In the genomic region with DNA sequence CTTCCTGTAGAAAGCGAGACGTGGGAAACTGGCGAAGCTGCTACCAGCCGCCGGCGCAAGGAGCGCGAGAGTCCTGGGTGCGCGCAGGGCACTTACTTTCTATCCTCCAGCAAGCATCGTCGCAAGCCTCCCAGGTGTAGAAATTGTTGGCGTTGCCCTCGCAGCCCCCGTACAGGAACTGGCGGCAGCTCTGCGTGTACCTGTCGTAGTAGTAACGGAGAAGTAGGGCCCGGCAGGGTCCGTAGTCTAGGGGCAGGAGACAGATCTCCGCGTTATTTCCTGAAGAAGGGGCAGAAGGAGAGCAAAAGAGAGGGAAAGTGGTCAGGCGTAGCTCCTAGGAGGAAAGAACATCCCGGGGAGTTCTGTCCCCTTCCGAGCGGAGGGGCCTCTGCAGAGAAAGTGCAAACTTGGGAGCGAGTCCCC, we compare ENCODE assay signal across 9 cellular contexts. TPM values are rescaled to one million over a fixed set of nuclear protein-coding genes. Genes with fewer than 3 reads are reported as not detected.
A peak's percentile ranks its signal among the peaks of the same experiment; 100 is the strongest.
DNase-seq lines count a peak whose midpoint lies in the region; ATAC-seq and TF ChIP-seq lines count a peak whose summit lies in the region.
"Had no signal": no experiment of that assay in that cellular context is flagged by ENCODE, and none has a peak within 500 bp of the region (broad histone marks: within the 10 kb centered on the region; RNA-seq: fewer than 3 reads in every experiment).

No MANE protein-coding gene starts in this region.

- H3K36me3 ChIP-seq in BJ (ENCODE audit: control insufficient read depth, insufficient read depth, low read length) (no peaks in the 10 kb centered on the region), HUES48 (ENCODE audit: control insufficient read depth, insufficient read depth, low read length) (no peaks in the 10 kb centered on the region), adrenal gland (replicated peaks in 1 of 2) (no peaks in the 10 kb centered on the region)

- H3K27me3 ChIP-seq in BJ (ENCODE audit: control insufficient read depth, insufficient read depth, low read length): no peaks in the 10 kb centered on the region
- peaks cover 23% of the 10 kb centered on the region for H3K27me3 ChIP-seq in HUES48 (ENCODE audit: control insufficient read depth, insufficient read depth, low read length)
- H3K27me3 ChIP-seq in adrenal gland: peaks cover 11% of the 10 kb centered on the region

- no peak for DNase-seq in BJ (ENCODE audit: low read depth)
- peak in 4 of 7 donors; percentile 16 to 40 (median 22) for DNase-seq in adrenal gland
- peak; percentile 60 for DNase-seq in iPS-NIHi11 (ENCODE audit: low spot score)
- DNase-seq in stimulated activated effector memory CD8-positive, alpha-beta T cell treated with anti-CD3 and anti-CD28 coated beads, Interleukin-12 subunit alpha, Interleukin-12 subunit beta, amount 100 ng/mL, for 72 hours (ENCODE audit: low spot score in 2 of 2): no peak
- DNase-seq in H4 (ENCODE audit: low spot score): no peak
- DNase-seq in stimulated activated CD4-positive, alpha-beta T cell treated with anti-CD3 and anti-CD28 coated beads, Interleukin-4, amount 100 ng/mL, for 4 hours: no peak

- CTCF ChIA-PET in BJ (lab: Yijun Ruan, JAX): interaction anchor here (1.6 to 3.5 kb wide), 3 partner anchors 11 to 91 kb away, joined by 5 to 15 read pairs (median 7); no protein-coding TSS in a partner anchor

- WGBS in adrenal gland, 4 donors: 1 to 3% (median 2%) methylated on average over 26 to 28 of the region's 28 CpGs

- no peak for TF ChIP-seq CTCF in BJ (IDR thresholded peaks at IDR 0.05; ENCODE audit: insufficient read depth, low read depth, low read length)
- TF ChIP-seq CTCF in adrenal gland (IDR thresholded peaks at IDR 0.05): no peak

- peak overlapping the region; percentile 64 for H3K4me3 Mint-ChIP-seq in stimulated activated effector memory CD8-positive, alpha-beta T cell treated with anti-CD3 and anti-CD28 coated beads, Interleukin-12 subunit alpha, Interleukin-12 subunit beta, amount 100 ng/mL, for 72 hours

- no peak for TF ChIP-seq POLR2A in adrenal gland (IDR thresholded peaks at IDR 0.05)

- H3K9me3 Mint-ChIP-seq in stimulated activated effector memory CD8-positive, alpha-beta T cell treated with anti-CD3 and anti-CD28 coated beads, Interleukin-12 subunit alpha, Interleukin-12 subunit beta, amount 100 ng/mL, for 72 hours: no peaks in the 10 kb centered on the region

- H3K9ac ChIP-seq in HUES48 (ENCODE audit: low read depth, low read length): peak overlapping the region; percentile 28; the same call in 1 of the 2 replicates
- H3K9ac ChIP-seq: KMS-11 had no signal

- no peak overlapping the region for H3K27ac ChIP-seq in HUES48 (ENCODE audit: low read depth, low read length)
- H3K27ac ChIP-seq in adrenal gland: no peak overlapping the region
- H3K27ac ChIP-seq: KMS-11 had no signal

- H3K36me3 Mint-ChIP-seq in stimulated activated effector memory CD8-positive, alpha-beta T cell treated with anti-CD3 and anti-CD28 coated beads, Interleukin-12 subunit alpha, Interleukin-12 subunit beta, amount 100 ng/mL, for 72 hours: no peaks in the 10 kb centered on the region

- intact Hi-C loops in adrenal gland (cut with DNase I): no loop called here

- H3K4me3 ChIP-seq in BJ (ENCODE audit: low read depth, low read length): peak overlapping the region; percentile 57
- peak overlapping the region; percentile 68 for H3K4me3 ChIP-seq in HUES48 (ENCODE audit: low read depth, low read length)
- H3K4me3 ChIP-seq in adrenal gland: peak overlapping the region in 3 of 4 donors; percentile 20 to 61 (median 36)

- H3K4me1 Mint-ChIP-seq in stimulated activated effector memory CD8-positive, alpha-beta T cell treated with anti-CD3 and anti-CD28 coated beads, Interleukin-12 subunit alpha, Interleukin-12 subunit beta, amount 100 ng/mL, for 72 hours: peaks cover 8% of the 10 kb centered on the region

- H3K27ac Mint-ChIP-seq in stimulated activated effector memory CD8-positive, alpha-beta T cell treated with anti-CD3 and anti-CD28 coated beads, Interleukin-12 subunit alpha, Interleukin-12 subunit beta, amount 100 ng/mL, for 72 hours: no peak overlapping the region

- POLR2A ChIA-PET in BJ (lab: Charles Lee): no interaction called here

- no peaks in the 10 kb centered on the region for H3K9me3 ChIP-seq in HUES48 (ENCODE audit: control insufficient read depth, insufficient read depth, low read length)
- no peaks in the 10 kb centered on the region for H3K9me3 ChIP-seq in adrenal gland (replicated peaks in 1 of 3)

- 0 out of 2 replicates have a peak, but pooled peaks cover 3% of the 10 kb centered on the region for H3K4me1 ChIP-seq in HUES48 (ENCODE audit: control insufficient read depth, insufficient read depth, low read length)
- H3K4me1 ChIP-seq in adrenal gland (replicated peaks in 1 of 2): peaks cover 5 to 8% of the 10 kb centered on the region in 2 donors

- peak; percentile 56 for ATAC-seq in GM19351 (IDR thresholded peaks at IDR 0.05; ENCODE audit: unreplicated experiment)
- ATAC-seq in stimulated activated effector memory CD8-positive, alpha-beta T cell treated with anti-CD3 and anti-CD28 coated beads, Interleukin-12 subunit alpha, Interleukin-12 subunit beta, amount 100 ng/mL, for 72 hours: peak; percentile 42

RNA-seq across cellular contexts. Expression of gene TFPI2, which starts 0.5 kb away (rescaled TPM):
- polyA plus RNA-seq in BJ (2011; rRNA removed) (113 and 143 TPM in 2 replicates), adrenal gland (10 to 100 TPM; 15.3 to 27.4 (median 19.4) TPM)
- polyA minus RNA-seq in BJ (2011; rRNA and poly(A)+ RNA removed): 11.1 and 22.0 TPM in 2 replicates
- 10 to 100 TPM in 6 of 8 donors, 1 to 10 TPM in 2; 7.4 to 87.8 (median 39.6) TPM for total RNA-seq in adrenal gland
- total RNA-seq in H4 (2014; rRNA removed; shearing (Covaris generic)): 16.0 and 18.0 TPM in 2 replicates

RNA-seq across cellular contexts. Expression of gene GNGT1, which starts 16.3 kb away (rescaled TPM):
- not detected in 2 replicates for polyA plus RNA-seq in BJ (2011; rRNA removed)
- polyA minus RNA-seq in BJ (2011; rRNA and poly(A)+ RNA removed): not detected in 2 replicates
- total RNA-seq in adrenal gland: not detected
- polyA plus RNA-seq in adrenal gland: not detected
- not detected in 2 replicates for total RNA-seq in H4 (2014; rRNA removed; shearing (Covaris generic))

RNA-seq across cellular contexts. Expression of gene GNG11, which starts 31.5 kb away (rescaled TPM):
- 9.3 and 16.0 TPM in 2 replicates for polyA plus RNA-seq in BJ (2011; rRNA removed)
- 2.3 and 4.0 TPM in 2 replicates for polyA minus RNA-seq in BJ (2011; rRNA and poly(A)+ RNA removed)
- 10 to 100 TPM in 6 of 8 donors, 1 to 10 TPM in 2; 8.3 to 23.6 (median 15.8) TPM for total RNA-seq in adrenal gland
- polyA plus RNA-seq in adrenal gland: 10 to 100 TPM in 2 of 3 donors, 1 to 10 TPM in 1; 9.4 to 39.0 (median 33.6) TPM
- 57.1 and 58.5 TPM in 2 replicates for total RNA-seq in H4 (2014; rRNA removed; shearing (Covaris generic))

Comparison
In these comparisons a context has a peak if more than half of its experiments do, and no peak if none do; other contexts are left out.
1. DNase-seq: peak in adrenal gland (4 of 7) and iPS-NIHi11 (single experiment); none in BJ (single experiment), stimulated activated effector memory CD8-positive, alpha-beta T cell treated with anti-CD3 and anti-CD28 coated beads, Interleukin-12 subunit alpha, Interleukin-12 subunit beta, amount 100 ng/mL, for 72 hours (0 of 2), H4 (single experiment) and stimulated activated CD4-positive, alpha-beta T cell treated with anti-CD3 and anti-CD28 coated beads, Interleukin-4, amount 100 ng/mL, for 4 hours (0 of 2).
2. Peak in every context shown above with its lines, with median percentiles within 50 percentile points of each other: H3K4me3 ChIP-seq.